Comparison of ENCODE assay signal across 27 cellular contexts in genomic region chr4:103264905-103265304, GRCh38.
"Had no signal": no experiment of that assay in that cellular context is flagged by ENCODE, and none has a peak within 500 bp of the region (broad histone marks: within the 10 kb centered on the region; RNA-seq: fewer than 3 reads in every experiment).

No MANE protein-coding gene starts in this region.

- H3K27me3 ChIP-seq: colonic mucosa, dorsolateral prefrontal cortex, esophagus muscularis mucosa, esophagus squamous epithelium, foreskin keratinocyte, gastrocnemius medialis, gastroesophageal sphincter, heart right ventricle had no signal

- H3K27ac ChIP-seq: colonic mucosa, coronary artery, dorsolateral prefrontal cortex, epithelial cell of prostate, esophagus muscularis mucosa, esophagus squamous epithelium, foreskin keratinocyte, gastrocnemius medialis, gastroesophageal sphincter, heart right ventricle had no signal

- H3K4me1 ChIP-seq: colonic mucosa, esophagus muscularis mucosa, esophagus squamous epithelium, foreskin keratinocyte, gastrocnemius medialis, gastroesophageal sphincter, heart right ventricle had no signal

- FAIRE-seq: colon, endometrium, endothelial cell of umbilical vein, frontal cortex had no signal

- H3K4me3 ChIP-seq: colonic mucosa, coronary artery, dorsolateral prefrontal cortex, esophagus muscularis mucosa, esophagus squamous epithelium, gastrocnemius medialis, gastroesophageal sphincter, heart right ventricle had no signal

- H3K36me3 ChIP-seq: colonic mucosa, esophagus muscularis mucosa, esophagus squamous epithelium, gastrocnemius medialis, gastroesophageal sphincter, heart right ventricle had no signal

- H3K9me3 ChIP-seq: colonic mucosa, esophagus muscularis mucosa, esophagus squamous epithelium, gastrocnemius medialis, gastroesophageal sphincter had no signal

- DNase-seq: colonic mucosa; cortex of kidney; dermis blood vessel endothelial cell; dorsolateral prefrontal cortex; effector CD4-positive, alpha-beta T cell; effector CD8-positive, alpha-beta T cell; effector memory CD4-positive, alpha-beta T cell; effector memory CD8-positive, alpha-beta T cell; endodermal cell; erythroblast; esophagus squamous epithelium; foreskin fibroblast; foreskin keratinocyte; foreskin melanocyte; gastrocnemius medialis; glutamatergic neuron; head of caudate nucleus; heart right ventricle had no signal

- ATAC-seq: effector memory CD8-positive, alpha-beta T cell; esophagus mucosa; foreskin keratinocyte; gastrocnemius medialis; gastroesophageal sphincter; heart right ventricle had no signal
